In genomic region chr4:113181289-113182007, GRCh38 we compare ENCODE assay signal across 28 cellular contexts.
DNase-seq lines count a peak whose midpoint lies in the region; ATAC-seq and TF ChIP-seq lines count a peak whose summit lies in the region.
"Had no signal": no experiment of that assay in that cellular context is flagged by ENCODE, and none has a peak within 500 bp of the region (broad histone marks: within the 10 kb centered on the region; RNA-seq: fewer than 3 reads in every experiment).

No MANE protein-coding gene starts in this region.

- H3K4me1 Mint-ChIP-seq in WTC11 = peaks cover 4% of the 10 kb centered on the region
- H3K4me1 Mint-ChIP-seq in activated T-helper 1 cell treated with anti-CD3 and anti-CD28 coated beads, Interleukin-12 subunit alpha, Interleukin-12 subunit beta, Interleukin-2, Interleukin-4 antibody, amounts not matched to agents 30 ng/mL and 10 ng/mL and 1 ng/mL, durations not matched to agents 14 hours and 24 hours and 36 hours (ENCODE audit: low read depth) = no peaks in the 10 kb centered on the region
- H3K4me1 Mint-ChIP-seq: activated CD4-positive, alpha-beta memory T cell treated with anti-CD3 and anti-CD28 coated beads, Interleukin-2, amount 10 ng/mL, durations not matched to agents 7 days and 5 days; activated naive CD4-positive, alpha-beta T cell treated with anti-CD3 and anti-CD28 coated beads, Interleukin-2, amount 10 ng/mL, durations not matched to agents 7 days and 5 days had no signal

- H3K9me3 ChIP-seq in right atrium auricular region = no peaks in the 10 kb centered on the region
- no peaks in the 10 kb centered on the region for H3K9me3 ChIP-seq in upper lobe of right lung
- H3K9me3 ChIP-seq in colonic mucosa = no peaks in the 10 kb centered on the region
- H3K9me3 ChIP-seq in testis = no peaks in the 10 kb centered on the region
- H3K9me3 ChIP-seq: BE2C, gastroesophageal sphincter, SJSA1, stomach had no signal

- H3K27me3 Mint-ChIP-seq in WTC11 (ENCODE audit: low read depth) = no peaks in the 10 kb centered on the region
- H3K27me3 Mint-ChIP-seq in activated T-helper 1 cell treated with anti-CD3 and anti-CD28 coated beads, Interleukin-12 subunit alpha, Interleukin-12 subunit beta, Interleukin-2, Interleukin-4 antibody, amounts not matched to agents 30 ng/mL and 10 ng/mL and 1 ng/mL, durations not matched to agents 14 hours and 24 hours and 36 hours (ENCODE audit: insufficient read depth) = peaks cover 3% of the 10 kb centered on the region
- H3K27me3 Mint-ChIP-seq: activated CD4-positive, alpha-beta memory T cell treated with anti-CD3 and anti-CD28 coated beads, Interleukin-2, amount 10 ng/mL, durations not matched to agents 7 days and 5 days; activated naive CD4-positive, alpha-beta T cell treated with anti-CD3 and anti-CD28 coated beads, Interleukin-2, amount 10 ng/mL, durations not matched to agents 7 days and 5 days; activated T-cell treated with anti-CD3 and anti-CD28 coated beads, Interleukin-2, amount 50 U/mL, for 24 hours had no signal

- H3K27ac Mint-ChIP-seq in WTC11 = no peak overlapping the region
- no peak overlapping the region for H3K27ac Mint-ChIP-seq in activated T-helper 1 cell treated with anti-CD3 and anti-CD28 coated beads, Interleukin-12 subunit alpha, Interleukin-12 subunit beta, Interleukin-2, Interleukin-4 antibody, amounts not matched to agents 30 ng/mL and 10 ng/mL and 1 ng/mL, durations not matched to agents 14 hours and 24 hours and 36 hours
- H3K27ac Mint-ChIP-seq: activated CD4-positive, alpha-beta memory T cell treated with anti-CD3 and anti-CD28 coated beads, Interleukin-2, amount 10 ng/mL, durations not matched to agents 7 days and 5 days; activated naive CD4-positive, alpha-beta T cell treated with anti-CD3 and anti-CD28 coated beads, Interleukin-2, amount 10 ng/mL, durations not matched to agents 7 days and 5 days; activated T-cell treated with anti-CD3 and anti-CD28 coated beads, Interleukin-2, amount 50 U/mL, for 24 hours had no signal

- CTCF ChIA-PET in WTC11 (lab: Charles Lee) = no interaction called here

- TF ChIP-seq CTCF in WTC11 (IDR thresholded peaks at IDR 0.05) (no peak), right atrium auricular region (IDR thresholded peaks at IDR 0.05) (no peak), upper lobe of right lung (IDR thresholded peaks at IDR 0.05) (no peak), colonic mucosa (IDR thresholded peaks at IDR 0.05) (no peak), testis (IDR thresholded peaks at IDR 0.05) (no peak)

- H3K4me3 Mint-ChIP-seq in WTC11 = no peak overlapping the region
- H3K4me3 Mint-ChIP-seq in activated T-helper 1 cell treated with anti-CD3 and anti-CD28 coated beads, Interleukin-12 subunit alpha, Interleukin-12 subunit beta, Interleukin-2, Interleukin-4 antibody, amounts not matched to agents 30 ng/mL and 10 ng/mL and 1 ng/mL, durations not matched to agents 14 hours and 24 hours and 36 hours = no peak overlapping the region
- H3K4me3 Mint-ChIP-seq: activated CD4-positive, alpha-beta memory T cell treated with anti-CD3 and anti-CD28 coated beads, Interleukin-2, amount 10 ng/mL, durations not matched to agents 7 days and 5 days; activated naive CD4-positive, alpha-beta T cell treated with anti-CD3 and anti-CD28 coated beads, Interleukin-2, amount 10 ng/mL, durations not matched to agents 7 days and 5 days; activated T-cell treated with anti-CD3 and anti-CD28 coated beads, Interleukin-2, amount 50 U/mL, for 24 hours had no signal

- H3K4me1 ChIP-seq in right atrium auricular region = peaks cover 0 to 55% of the 10 kb centered on the region in 2 donors
- no peaks in the 10 kb centered on the region for H3K4me1 ChIP-seq in upper lobe of right lung
- H3K4me1 ChIP-seq in colonic mucosa = no peaks in the 10 kb centered on the region
- no peaks in the 10 kb centered on the region for H3K4me1 ChIP-seq in testis
- H3K4me1 ChIP-seq: BE2C, SJSA1 had no signal

- H3K9me3 Mint-ChIP-seq in WTC11 = peaks cover 3% of the 10 kb centered on the region; the same call in 1 of the 2 replicates
- H3K9me3 Mint-ChIP-seq in activated T-helper 1 cell treated with anti-CD3 and anti-CD28 coated beads, Interleukin-12 subunit alpha, Interleukin-12 subunit beta, Interleukin-2, Interleukin-4 antibody, amounts not matched to agents 30 ng/mL and 10 ng/mL and 1 ng/mL, durations not matched to agents 14 hours and 24 hours and 36 hours = no peaks in the 10 kb centered on the region
- H3K9me3 Mint-ChIP-seq: activated CD4-positive, alpha-beta memory T cell treated with anti-CD3 and anti-CD28 coated beads, Interleukin-2, amount 10 ng/mL, durations not matched to agents 7 days and 5 days; activated naive CD4-positive, alpha-beta T cell treated with anti-CD3 and anti-CD28 coated beads, Interleukin-2, amount 10 ng/mL, durations not matched to agents 7 days and 5 days; activated T-cell treated with anti-CD3 and anti-CD28 coated beads, Interleukin-2, amount 50 U/mL, for 24 hours had no signal

- POLR2A ChIA-PET in WTC11 (lab: Charles Lee) = no interaction called here

- H3K27ac ChIP-seq in right atrium auricular region = peak overlapping the region; percentile 56 to 76
- H3K27ac ChIP-seq in upper lobe of right lung = no peak overlapping the region
- H3K27ac ChIP-seq in colonic mucosa = no peak overlapping the region
- no peak overlapping the region for H3K27ac ChIP-seq in testis
- H3K27ac ChIP-seq: 22Rv1, gastroesophageal sphincter, SJSA1, stomach had no signal

- H3K27me3 ChIP-seq in right atrium auricular region = no peaks in the 10 kb centered on the region
- no peaks in the 10 kb centered on the region for H3K27me3 ChIP-seq in upper lobe of right lung
- H3K27me3 ChIP-seq in colonic mucosa = no peaks in the 10 kb centered on the region
- no peaks in the 10 kb centered on the region for H3K27me3 ChIP-seq in testis
- H3K27me3 ChIP-seq: BE2C, gastroesophageal sphincter, SJSA1, stomach had no signal

- intact Hi-C loops in upper lobe of right lung (cut with DNase I) = no loop called here
- intact Hi-C loops in colonic mucosa (cut with DNase I) = no loop called here
- intact Hi-C loops in testis (cut with DNase I; ENCODE audit: low total_unique reads) = no loop called here
- intact Hi-C loops in activated T-helper 1 cell treated with anti-CD3 and anti-CD28 coated beads, Interleukin-12 subunit alpha, Interleukin-12 subunit beta, Interleukin-2, Interleukin-4 antibody, amounts not matched to agents 30 ng/mL and 10 ng/mL and 1 ng/mL, durations not matched to agents 14 hours and 24 hours and 36 hours (cut with micrococcal nuclease) = no loop called here

- H3K9ac ChIP-seq in colonic mucosa (ENCODE audit: low read depth in 2 of 2, low read length in 2 of 2) = no peak overlapping the region

- DNase-seq in NCI-H2029 (lab: John Stamatoyannopoulos, UW) (peak; percentile 2), NCI-H2029 treated with DMSO at 0.1 percent for 48 hours (lab: John Stamatoyannopoulos, UW) (no peak), WTC11 (ENCODE audit: low spot score) (no peak), right atrium auricular region (ENCODE audit: low spot score) (no peak), upper lobe of right lung (no peak), colonic mucosa (no peak), testis (no peak)
- DNase-seq in activated T-helper 1 cell treated with anti-CD3 and anti-CD28 coated beads, Interleukin-12 subunit alpha, Interleukin-12 subunit beta, Interleukin-2, Interleukin-4 antibody, amounts not matched to agents 30 ng/mL and 10 ng/mL and 1 ng/mL, durations not matched to agents 14 hours and 24 hours and 36 hours (ENCODE audit: low spot score) = no peak
- DNase-seq: activated CD4-positive, alpha-beta memory T cell treated with anti-CD3 and anti-CD28 coated beads, Interleukin-2, amount 10 ng/mL, durations not matched to agents 7 days and 5 days; activated naive CD4-positive, alpha-beta T cell treated with anti-CD3 and anti-CD28 coated beads, Interleukin-2, amount 10 ng/mL, durations not matched to agents 7 days and 5 days; activated T-cell treated with anti-CD3 and anti-CD28 coated beads, Interleukin-2, amount 50 U/mL, for 24 hours; BE2C; central memory CD4-positive, alpha-beta T cell; COR-L47; EL; erythroblast; HCEC 1CT; NCI-H1105 treated with DMSO at 0.1 percent for 48 hours; NCI-H748 treated with DMSO at 0.1 percent for 48 hours; PC-3; stimulated activated CD4-positive, alpha-beta T cell treated with anti-CD3 and anti-CD28 coated beads, Interleukin-4, amount 100 ng/mL, for 24 hours; stomach; T-helper 2 cell; trophoblast cell had no signal

- ATAC-seq in WTC11 (peak; percentile 51), upper lobe of right lung (peak; percentile 33)
- ATAC-seq: gastroesophageal sphincter, PC-3 had no signal

- 71 to 77% methylated on average over 11 of the region's 11 CpGs for WGBS in testis, 2 donors

- H3K36me3 ChIP-seq in right atrium auricular region = no peaks in the 10 kb centered on the region
- H3K36me3 ChIP-seq in upper lobe of right lung = no peaks in the 10 kb centered on the region
- no peaks in the 10 kb centered on the region for H3K36me3 ChIP-seq in colonic mucosa
- H3K36me3 ChIP-seq in testis (ENCODE audit: low read depth, missing control alignments) = no peaks in the 10 kb centered on the region
- H3K36me3 ChIP-seq: BE2C, gastroesophageal sphincter, SJSA1, stomach had no signal

- H3K36me3 Mint-ChIP-seq in WTC11 = peaks cover 9% of the 10 kb centered on the region; the same call in 1 of the 2 replicates
- H3K36me3 Mint-ChIP-seq in activated T-helper 1 cell treated with anti-CD3 and anti-CD28 coated beads, Interleukin-12 subunit alpha, Interleukin-12 subunit beta, Interleukin-2, Interleukin-4 antibody, amounts not matched to agents 30 ng/mL and 10 ng/mL and 1 ng/mL, durations not matched to agents 14 hours and 24 hours and 36 hours (ENCODE audit: low read depth) = no peaks in the 10 kb centered on the region
- H3K36me3 Mint-ChIP-seq: activated naive CD4-positive, alpha-beta T cell treated with anti-CD3 and anti-CD28 coated beads, Interleukin-2, amount 10 ng/mL, durations not matched to agents 7 days and 5 days had no signal

- TF ChIP-seq POLR2A in testis (IDR thresholded peaks at IDR 0.05) = no peak

- no peak overlapping the region for H3K4me3 ChIP-seq in right atrium auricular region
- no peak overlapping the region for H3K4me3 ChIP-seq in upper lobe of right lung
- no peak overlapping the region for H3K4me3 ChIP-seq in colonic mucosa
- H3K4me3 ChIP-seq in testis = no peak overlapping the region
- H3K4me3 ChIP-seq: gastroesophageal sphincter, SJSA1, smooth muscle cell, stomach had no signal

TF ChIP-seq in WTC11, 78 proteins besides CTCF, POLR2A, EP300 and RAD21:
- TF ChIP-seq TP53 (CRISPR knock-in tag; IDR thresholded peaks at IDR 0.05) = no peak

Comparison
In these comparisons a context has a peak if more than half of its experiments do, and no peak if none do; other contexts are left out.
1. H3K27ac ChIP-seq: peak in right atrium auricular region (2 of 2); none in upper lobe of right lung (single experiment), colonic mucosa (single experiment) and testis (0 of 2).